2 cellular contexts compared by ENCODE assay signal in the genomic region with DNA sequence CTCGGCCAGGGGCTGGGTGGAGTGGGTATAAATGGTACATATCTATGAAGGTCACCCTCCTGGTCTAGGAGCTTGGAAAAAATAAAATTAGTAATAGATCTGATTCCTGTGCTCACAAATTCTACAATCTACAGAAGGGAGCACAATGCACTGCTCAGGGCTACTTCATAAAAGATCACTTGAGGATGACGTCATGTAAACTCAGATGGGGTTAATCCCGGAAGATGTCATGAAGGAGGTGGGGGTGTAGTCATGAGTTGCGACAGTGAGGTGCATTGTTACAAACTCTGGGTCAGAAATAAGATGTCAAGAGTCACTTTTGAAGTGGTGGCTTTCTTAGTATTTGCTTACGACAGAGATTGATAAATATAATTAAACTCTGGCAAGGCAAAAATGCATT.
TF ChIP-seq lines count a peak whose summit lies in the region.

No MANE protein-coding gene starts in this region.

TF ChIP-seq in SK-N-SH, 30 proteins besides CTCF, POLR2A, EP300 and RAD21 (continued from another document):
- TF ChIP-seq USF1 (IDR thresholded peaks at IDR 0.05; ENCODE audit: borderline replicate concordance, low read depth) = no peak
- no peak for TF ChIP-seq FOSL2 (IDR thresholded peaks at IDR 0.05; ENCODE audit: borderline replicate concordance, low read depth)
- TF ChIP-seq CHD2 (IDR thresholded peaks at IDR 0.05; ENCODE audit: low read length, partially characterized antibody) = no peak
- TF ChIP-seq PBX3 (IDR thresholded peaks at IDR 0.05) = no peak
- TF ChIP-seq RCOR1 (IDR thresholded peaks at IDR 0.05; ENCODE audit: low read length) = no peak
- TF ChIP-seq SMC3 (IDR thresholded peaks at IDR 0.05; ENCODE audit: low read depth, low read length) = no peak
- TF ChIP-seq RXRA (IDR thresholded peaks at IDR 0.05; ENCODE audit: borderline replicate concordance, low read depth) = no peak
- no peak for TF ChIP-seq TEAD4 (IDR thresholded peaks at IDR 0.05; ENCODE audit: borderline replicate concordance, insufficient read depth)
- no peak for TF ChIP-seq RFX5 (IDR thresholded peaks at IDR 0.05; ENCODE audit: low read length)
- TF ChIP-seq, protein P1, sequence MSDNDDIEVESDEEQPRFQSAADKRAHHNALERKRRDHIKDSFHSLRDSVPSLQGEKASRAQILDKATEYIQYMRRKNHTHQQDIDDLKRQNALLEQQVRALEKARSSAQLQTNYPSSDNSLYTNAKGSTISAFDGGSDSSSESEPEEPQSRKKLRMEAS (IDR thresholded peaks at IDR 0.05; ENCODE audit: low read depth) = no peak
- TF ChIP-seq, protein P2, sequence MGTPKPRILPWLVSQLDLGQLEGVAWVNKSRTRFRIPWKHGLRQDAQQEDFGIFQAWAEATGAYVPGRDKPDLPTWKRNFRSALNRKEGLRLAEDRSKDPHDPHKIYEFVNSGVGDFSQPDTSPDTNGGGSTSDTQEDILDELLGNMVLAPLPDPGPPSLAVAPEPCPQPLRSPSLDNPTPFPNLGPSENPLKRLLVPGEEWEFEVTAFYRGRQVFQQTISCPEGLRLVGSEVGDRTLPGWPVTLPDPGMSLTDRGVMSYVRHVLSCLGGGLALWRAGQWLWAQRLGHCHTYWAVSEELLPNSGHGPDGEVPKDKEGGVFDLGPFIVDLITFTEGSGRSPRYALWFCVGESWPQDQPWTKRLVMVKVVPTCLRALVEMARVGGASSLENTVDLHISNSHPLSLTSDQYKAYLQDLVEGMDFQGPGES (IDR thresholded peaks at IDR 0.05; ENCODE audit: low read depth, low read length) = no peak
- TF ChIP-seq NRF1 (IDR thresholded peaks at IDR 0.05; ENCODE audit: low read depth, low read length) = no peak
- no peak for TF ChIP-seq SIN3A (IDR thresholded peaks at IDR 0.05; ENCODE audit: borderline replicate concordance, low read depth, low read length)

TF ChIP-seq in SK-N-SH treated with all-trans-retinoic acid at 6 μM for 48 hours, 23 proteins besides CTCF, POLR2A, EP300 and RAD21 (continued from another document):
- TF ChIP-seq, protein P3, sequence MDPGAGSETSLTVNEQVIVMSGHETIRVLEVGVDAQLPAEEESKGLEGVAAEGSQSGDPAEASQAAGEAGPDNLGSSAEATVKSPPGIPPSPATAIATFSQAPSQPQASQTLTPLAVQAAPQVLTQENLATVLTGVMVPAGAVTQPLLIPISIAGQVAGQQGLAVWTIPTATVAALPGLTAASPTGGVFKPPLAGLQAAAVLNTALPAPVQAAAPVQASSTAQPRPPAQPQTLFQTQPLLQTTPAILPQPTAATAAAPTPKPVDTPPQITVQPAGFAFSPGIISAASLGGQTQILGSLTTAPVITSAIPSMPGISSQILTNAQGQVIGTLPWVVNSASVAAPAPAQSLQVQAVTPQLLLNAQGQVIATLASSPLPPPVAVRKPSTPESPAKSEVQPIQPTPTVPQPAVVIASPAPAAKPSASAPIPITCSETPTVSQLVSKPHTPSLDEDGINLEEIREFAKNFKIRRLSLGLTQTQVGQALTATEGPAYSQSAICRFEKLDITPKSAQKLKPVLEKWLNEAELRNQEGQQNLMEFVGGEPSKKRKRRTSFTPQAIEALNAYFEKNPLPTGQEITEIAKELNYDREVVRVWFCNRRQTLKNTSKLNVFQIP (CRISPR knock-in tag; IDR thresholded peaks at IDR 0.05; ENCODE audit: borderline replicate concordance, low read depth) = no peak
- TF ChIP-seq RARB (CRISPR knock-in tag; IDR thresholded peaks at IDR 0.05) (no peak), TSHZ2 (CRISPR knock-in tag; IDR thresholded peaks at IDR 0.05) (no peak), ESRRG (CRISPR knock-in tag; IDR thresholded peaks at IDR 0.05) (no peak), BACH2 (CRISPR knock-in tag; IDR thresholded peaks at IDR 0.05; ENCODE audit: borderline replicate concordance) (no peak), PATZ1 (CRISPR knock-in tag; IDR thresholded peaks at IDR 0.05; ENCODE audit: borderline replicate concordance) (no peak), ZFP30 (CRISPR knock-in tag; IDR thresholded peaks at IDR 0.05) (no peak), ZNF70 (CRISPR knock-in tag; IDR thresholded peaks at IDR 0.05) (no peak), ZC3H10 (CRISPR knock-in tag; IDR thresholded peaks at IDR 0.05) (no peak), PPARA (CRISPR knock-in tag; IDR thresholded peaks at IDR 0.05; ENCODE audit: borderline replicate concordance) (no peak), TCF4 (CRISPR knock-in tag; IDR thresholded peaks at IDR 0.05; ENCODE audit: borderline replicate concordance) (no peak), ARNTL (CRISPR knock-in tag; IDR thresholded peaks at IDR 0.05; ENCODE audit: borderline replicate concordance, low read depth) (no peak)
